9 cellular contexts compared by ENCODE assay signal in the genomic region with DNA sequence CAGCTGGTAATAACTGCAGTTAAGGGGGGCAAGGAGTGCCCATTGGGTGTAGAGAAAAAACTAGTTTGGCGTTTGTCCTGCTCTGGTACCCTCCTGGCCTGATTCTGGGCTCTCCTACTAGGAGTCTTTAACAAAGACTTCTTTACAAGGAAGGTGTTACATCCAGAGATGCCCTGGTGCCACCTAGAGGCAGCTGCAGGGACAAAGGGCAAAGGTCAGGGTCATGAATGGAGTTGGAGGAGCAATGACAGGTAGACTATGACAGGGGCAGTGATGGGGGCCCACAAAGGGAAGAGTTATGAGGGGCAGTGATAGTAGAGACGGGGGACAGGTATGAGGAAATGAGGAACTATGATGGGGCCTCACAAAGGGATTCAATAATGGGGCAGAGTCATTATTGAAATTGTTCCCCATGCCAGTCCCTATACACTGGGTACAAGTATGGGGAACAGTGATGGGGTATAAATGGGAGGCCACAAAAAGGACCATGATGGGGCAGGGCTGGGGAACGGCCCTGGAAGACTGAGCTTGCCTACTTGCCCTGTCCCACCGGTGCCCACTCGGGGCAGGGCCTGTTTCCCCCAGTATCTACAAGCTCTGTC. TPM values are rescaled to one million over a fixed set of nuclear protein-coding genes. Genes with fewer than 3 reads are reported as not detected.
DNase-seq lines count a peak whose midpoint lies in the region; ATAC-seq and TF ChIP-seq lines count a peak whose summit lies in the region.
"Had no signal": no experiment of that assay in that cellular context is flagged by ENCODE, and none has a peak within 500 bp of the region (broad histone marks: within the 10 kb centered on the region; RNA-seq: fewer than 3 reads in every experiment).

No MANE protein-coding gene starts in this region.

- peaks cover 0 to 10% of the 10 kb centered on the region in 2 donors for H3K4me1 ChIP-seq in left lung
- H3K4me1 ChIP-seq: vagina had no signal

- no peak overlapping the region for H3K4me3 Mint-ChIP-seq in activated naive CD8-positive, alpha-beta T cell

- DNase-seq in SIG-M5 treated with dmso at 0.1 percent for 504 hours (lab: John Stamatoyannopoulos, UW; ENCODE audit: unreplicated experiment), result peak; percentile 30
- no peak for DNase-seq in SIG-M5 (lab: John Stamatoyannopoulos, UW)
- no peak for DNase-seq in left lung
- DNase-seq in stimulated activated naive CD8-positive, alpha-beta T cell treated with anti-CD3 and anti-CD28 coated beads, Interleukin-15, Interleukin-2, amounts not matched to agents 100 U/mL and 50 U/mL, for 24 hours, result peak; percentile 66
- DNase-seq in DMS114 treated with DMSO at 0.1 percent for 48 hours (lab: John Stamatoyannopoulos, UW; ENCODE audit: unreplicated experiment), result no peak

- peaks cover 13% of the 10 kb centered on the region for H3K4me1 Mint-ChIP-seq in activated naive CD8-positive, alpha-beta T cell (ENCODE audit: low read depth)

- peak overlapping the region; percentile 30 for H3K27ac Mint-ChIP-seq in activated naive CD8-positive, alpha-beta T cell

- TF ChIP-seq CTCF in left lung (IDR thresholded peaks at IDR 0.05), result peak in 1 of 2 donors; percentile 38

- H3K4me3 ChIP-seq in left lung, result no peak overlapping the region
- H3K4me3 ChIP-seq: vagina had no signal

- H3K27ac ChIP-seq in left lung, result no peak overlapping the region
- H3K27ac ChIP-seq: vagina had no signal

- H3K9me3 ChIP-seq in left lung, result no peaks in the 10 kb centered on the region
- H3K9me3 ChIP-seq: vagina had no signal

- intact Hi-C loops in left lung (cut with DNase I), result no loop called here

- H3K36me3 Mint-ChIP-seq in activated naive CD8-positive, alpha-beta T cell, result no peaks in the 10 kb centered on the region

- H3K36me3 ChIP-seq in left lung, result peaks cover 0 to 20% of the 10 kb centered on the region in 2 donors

- ATAC-seq in left lung (peak; percentile 69), GM18517 (IDR thresholded peaks at IDR 0.05; ENCODE audit: unreplicated experiment) (no peak)
- ATAC-seq in stimulated activated naive CD8-positive, alpha-beta T cell treated with anti-CD3 and anti-CD28 coated beads, Interleukin-15, Interleukin-2, amounts not matched to agents 100 U/mL and 50 U/mL, for 24 hours, result peak; percentile 52

- 0 out of 2 replicates have a peak, but pooled peaks have one; percentile 12 for TF ChIP-seq POLR2A in Raji (IDR thresholded peaks at IDR 0.05; ENCODE audit: insufficient read depth, low read depth, low read length)

- no peaks in the 10 kb centered on the region for H3K9me3 Mint-ChIP-seq in activated naive CD8-positive, alpha-beta T cell (ENCODE audit: low read depth)

- no peaks in the 10 kb centered on the region for H3K27me3 Mint-ChIP-seq in activated naive CD8-positive, alpha-beta T cell

- no peaks in the 10 kb centered on the region for H3K27me3 ChIP-seq in left lung
- H3K27me3 ChIP-seq: vagina had no signal

RNA-seq across cellular contexts. Expression of gene CCDC71, which starts 7.9 kb away (rescaled TPM):
- 10 to 100 TPM; 16.9 to 21.0 TPM for total RNA-seq in left lung

RNA-seq across cellular contexts. Expression of gene KLHDC8B, which starts 13.2 kb away (rescaled TPM):
- total RNA-seq in left lung, result 10 to 100 TPM; 31.2 to 33.3 TPM

RNA-seq across cellular contexts. Expression of gene LAMB2, which starts 25.4 kb away (rescaled TPM):
- total RNA-seq in left lung, result 100 to 1,000 TPM; 283 to 484 TPM

RNA-seq across cellular contexts. Expression of gene USP19, which starts 37.6 kb away (rescaled TPM):
- total RNA-seq in left lung, result 10 to 100 TPM; 50.9 to 54.7 TPM

RNA-seq across cellular contexts. Expression of gene QARS1, which starts 53.7 kb away (rescaled TPM):
- total RNA-seq in left lung, result 100 to 1,000 TPM; 173 to 180 TPM

Comparison
In these comparisons a context has a peak if more than half of its experiments do, and no peak if none do; other contexts are left out.
1. DNase-seq: peak in SIG-M5 treated with dmso at 0.1 percent for 504 hours (single experiment) and stimulated activated naive CD8-positive, alpha-beta T cell treated with anti-CD3 and anti-CD28 coated beads, Interleukin-15, Interleukin-2, amounts not matched to agents 100 U/mL and 50 U/mL, for 24 hours (single experiment); none in SIG-M5 (single experiment), left lung (0 of 2) and DMS114 treated with DMSO at 0.1 percent for 48 hours (single experiment).